In genomic region chr3:112640864-112641751, GRCh38 we compare ENCODE assay signal across 9 cellular contexts. TPM values are rescaled to one million over a fixed set of nuclear protein-coding genes. Genes with fewer than 3 reads are reported as not detected.
DNase-seq lines count a peak whose midpoint lies in the region; ATAC-seq and TF ChIP-seq lines count a peak whose summit lies in the region.
"Had no signal": no experiment of that assay in that cellular context is flagged by ENCODE, and none has a peak within 500 bp of the region (broad histone marks: within the 10 kb centered on the region; RNA-seq: fewer than 3 reads in every experiment).

Gene CCDC80, minus strand, starts transcription at chr3:112641143. Its CDS starts 1,238 bp downstream, at chr3:112639905.

- ATAC-seq in lower lobe of right lung = peak; percentile 28 to 39

- intact Hi-C loops in lower lobe of right lung (cut with DNase I) = loop anchor here (5.0 kb wide), 1 partner anchor 336 kb away; the partner anchor contains the start of gene CD200R1

- no peaks in the 10 kb centered on the region for H3K9me3 ChIP-seq in lower lobe of right lung

- 7% methylated on average over 7 of the region's 7 CpGs for WGBS in urinary bladder

- DNase-seq in NCI-H2107 treated with DMSO at 0.1 percent for 48 hours (lab: John Stamatoyannopoulos, UW; ENCODE audit: unreplicated experiment) = peak; percentile 54
- DNase-seq in NCI-H2107 (lab: John Stamatoyannopoulos, UW) = no peak
- peak; percentile 98 for DNase-seq in choroid plexus epithelial cell (ENCODE audit: low read depth)
- DNase-seq in lower lobe of right lung = no peak
- no peak for DNase-seq in NCI-H1694 treated with DMSO at 0.1 percent for 48 hours (lab: John Stamatoyannopoulos, UW)
- no peak for DNase-seq in activated effector memory CD4-positive, alpha-beta T cell treated with anti-CD3 and anti-CD28 coated beads, Interleukin-2, amount 50 U/mL, for 16 hours
- DNase-seq in NCI-H146 (lab: John Stamatoyannopoulos, UW) = no peak
- DNase-seq: NCI-H187 treated with DMSO at 0.1 percent for 48 hours had no signal

- H3K27ac ChIP-seq in lower lobe of right lung (peak within 1 kb of the TSS; percentile 50), urinary bladder (ENCODE audit: low read depth) (peak within 1 kb of the TSS; percentile 27)

- no peak for TF ChIP-seq CTCF in choroid plexus epithelial cell (conservative IDR thresholded peaks at IDR 0.05; ENCODE audit: low read depth, low read length)
- TF ChIP-seq CTCF in lower lobe of right lung (IDR thresholded peaks at IDR 0.05) = no peak

- H3K4me1 ChIP-seq in lower lobe of right lung = peaks cover 25% of the 10 kb centered on the region
- H3K4me1 ChIP-seq in urinary bladder (ENCODE audit: insufficient read depth) = no peaks in the 10 kb centered on the region

- H3K36me3 ChIP-seq in lower lobe of right lung (no peaks in the 10 kb centered on the region), urinary bladder (ENCODE audit: insufficient read depth) (no peaks in the 10 kb centered on the region)

- H3K27me3 ChIP-seq in lower lobe of right lung (ENCODE audit: low read depth) = no peaks in the 10 kb centered on the region

- H3K4me3 ChIP-seq in choroid plexus epithelial cell (ENCODE audit: low read depth, low read length) (peak within 1 kb of the TSS; percentile 55), lower lobe of right lung (peak within 1 kb of the TSS; percentile 40), urinary bladder (ENCODE audit: low read depth, low read length) (peak within 1 kb of the TSS; percentile 9)

RNA-seq across cellular contexts. Expression of gene CCDC80, which starts in this region (rescaled TPM):
- 148 TPM for total RNA-seq in lower lobe of right lung
- 128 TPM for total RNA-seq in urinary bladder
- 62.3 TPM for polyA plus RNA-seq in urinary bladder

Comparison
In these comparisons a context has a peak if more than half of its experiments do, and no peak if none do; other contexts are left out.
1. DNase-seq: peak in NCI-H2107 treated with DMSO at 0.1 percent for 48 hours (single experiment) and choroid plexus epithelial cell (single experiment); none in NCI-H2107 (single experiment), lower lobe of right lung (single experiment), NCI-H1694 treated with DMSO at 0.1 percent for 48 hours (single experiment), activated effector memory CD4-positive, alpha-beta T cell treated with anti-CD3 and anti-CD28 coated beads, Interleukin-2, amount 50 U/mL, for 16 hours (single experiment) and NCI-H146 (single experiment).
2. Peak in every context shown above with its lines, with median percentiles within 50 percentile points of each other: H3K4me3 ChIP-seq.